Comparison of ENCODE assay signal across 22 cellular contexts in genomic region chr6:142809947-142810346, GRCh38.
DNase-seq lines count a peak whose midpoint lies in the region; ATAC-seq and TF ChIP-seq lines count a peak whose summit lies in the region.
"Had no signal": no experiment of that assay in that cellular context is flagged by ENCODE, and none has a peak within 500 bp of the region (broad histone marks: within the 10 kb centered on the region; RNA-seq: fewer than 3 reads in every experiment).

No MANE protein-coding gene starts in this region.

- WGBS in liver = 64% methylated on average over 2 of the region's 2 CpGs

- no peak for TF ChIP-seq CTCF in liver (IDR thresholded peaks at IDR 0.05; ENCODE audit: low read depth, low read length, missing input control)

- H3K27me3 Mint-ChIP-seq in activated CD4-positive, alpha-beta T cell treated with anti-CD3 and anti-CD28 coated beads for 36 hours = no peaks in the 10 kb centered on the region
- no peaks in the 10 kb centered on the region for H3K27me3 Mint-ChIP-seq in activated CD4-positive, alpha-beta T cell treated with anti-CD3 and anti-CD28 coated beads, Interleukin-2, amount 10 ng/mL, durations not matched to agents 7 days and 5 days
- no peaks in the 10 kb centered on the region for H3K27me3 Mint-ChIP-seq in activated naive CD4-positive, alpha-beta T cell treated with anti-CD3 and anti-CD28 coated beads for 36 hours (ENCODE audit: low read depth)
- no peaks in the 10 kb centered on the region for H3K27me3 Mint-ChIP-seq in activated naive CD8-positive, alpha-beta T cell treated with anti-CD3 and anti-CD28 coated beads for 36 hours
- H3K27me3 Mint-ChIP-seq: CD4-positive, alpha-beta memory T cell had no signal

- no peak overlapping the region for H3K4me3 Mint-ChIP-seq in activated CD4-positive, alpha-beta T cell treated with anti-CD3 and anti-CD28 coated beads for 36 hours
- no peak overlapping the region for H3K4me3 Mint-ChIP-seq in activated CD4-positive, alpha-beta T cell treated with anti-CD3 and anti-CD28 coated beads, Interleukin-2, amount 10 ng/mL, durations not matched to agents 7 days and 5 days
- no peak overlapping the region for H3K4me3 Mint-ChIP-seq in activated naive CD4-positive, alpha-beta T cell treated with anti-CD3 and anti-CD28 coated beads for 36 hours
- H3K4me3 Mint-ChIP-seq in activated naive CD8-positive, alpha-beta T cell treated with anti-CD3 and anti-CD28 coated beads for 36 hours = no peak overlapping the region
- H3K4me3 Mint-ChIP-seq: CD14-positive monocyte, HFFc6 had no signal

- CTCF ChIA-PET in activated CD4-positive, alpha-beta T cell treated with anti-CD3 and anti-CD28 coated beads for 36 hours (lab: Charles Lee) = interaction anchor here (0.6 kb wide), 1 partner anchor 65 kb away, joined by 3 read pairs; no protein-coding TSS in a partner anchor
- CTCF ChIA-PET in activated CD4-positive, alpha-beta T cell treated with anti-CD3 and anti-CD28 coated beads, Interleukin-2, amount 10 ng/mL, durations not matched to agents 7 days and 5 days (lab: Charles Lee) = interaction anchor here (0.5 kb wide), 1 partner anchor 177 kb away, joined by 3 read pairs; no protein-coding TSS in a partner anchor
- CTCF ChIA-PET in activated naive CD4-positive, alpha-beta T cell treated with anti-CD3 and anti-CD28 coated beads for 36 hours (lab: Charles Lee) = interaction anchor here (0.6 kb wide), 1 partner anchor 602 kb away, joined by 3 read pairs; no protein-coding TSS in a partner anchor

- POLR2A ChIA-PET in activated CD4-positive, alpha-beta T cell treated with anti-CD3 and anti-CD28 coated beads for 36 hours (lab: Charles Lee) = interaction anchor here (1.6 kb wide), 1 partner anchor 10 kb away, joined by 6 read pairs; no protein-coding TSS in a partner anchor
- POLR2A ChIA-PET in activated CD4-positive, alpha-beta T cell treated with anti-CD3 and anti-CD28 coated beads, Interleukin-2, amount 10 ng/mL, durations not matched to agents 7 days and 5 days (lab: Charles Lee) = no interaction called here

- no peak overlapping the region for H3K4me3 ChIP-seq in liver (ENCODE audit: low read depth in 1 of 3, low read length in 3 of 3)
- H3K4me3 ChIP-seq: BLaER1 treated with 17β-estradiol and CSF1 and Interleukin-3, amounts not matched to agents 10 nM and 100 nM; HAP-1 had no signal

- TF ChIP-seq RAD21 in liver (IDR thresholded peaks at IDR 0.05) = no peak

- no peaks in the 10 kb centered on the region for H3K27me3 ChIP-seq in liver (ENCODE audit: control insufficient read depth in 4 of 4, insufficient read depth in 4 of 4, low read length in 3 of 4)
- H3K27me3 ChIP-seq: BE2C; BLaER1 treated with 17β-estradiol and CSF1 and Interleukin-3, amounts not matched to agents 10 nM and 100 nM had no signal

- no peak for ATAC-seq in activated CD4-positive, alpha-beta T cell treated with anti-CD3 and anti-CD28 coated beads for 36 hours
- no peak for ATAC-seq in activated naive CD4-positive, alpha-beta T cell treated with anti-CD3 and anti-CD28 coated beads, Interleukin-2, amount 50 U/mL, for 72 hours

- no peak overlapping the region for H3K9ac ChIP-seq in liver (ENCODE audit: low read depth in 1 of 2, low read length in 2 of 2)
- H3K9ac ChIP-seq: BLaER1 treated with 17β-estradiol and CSF1 and Interleukin-3, amounts not matched to agents 10 nM and 100 nM had no signal

- peaks cover 60% of the 10 kb centered on the region for H3K36me3 Mint-ChIP-seq in activated CD4-positive, alpha-beta T cell treated with anti-CD3 and anti-CD28 coated beads for 36 hours (ENCODE audit: low read depth)
- H3K36me3 Mint-ChIP-seq in activated CD4-positive, alpha-beta T cell treated with anti-CD3 and anti-CD28 coated beads, Interleukin-2, amount 10 ng/mL, durations not matched to agents 7 days and 5 days (ENCODE audit: low read depth) = peaks cover 53% of the 10 kb centered on the region
- H3K36me3 Mint-ChIP-seq in activated naive CD4-positive, alpha-beta T cell treated with anti-CD3 and anti-CD28 coated beads for 36 hours (ENCODE audit: low read depth) = peaks cover 24% of the 10 kb centered on the region
- peaks cover 5 to 48% of the 10 kb centered on the region in 2 donors for H3K36me3 Mint-ChIP-seq in activated naive CD4-positive, alpha-beta T cell treated with anti-CD3 and anti-CD28 coated beads, Interleukin-2, amount 50 U/mL, for 72 hours
- peaks cover 82% of the 10 kb centered on the region for H3K36me3 Mint-ChIP-seq in activated naive CD8-positive, alpha-beta T cell treated with anti-CD3 and anti-CD28 coated beads for 36 hours
- H3K36me3 Mint-ChIP-seq: CD14-positive monocyte had no signal

- H3K27ac Mint-ChIP-seq in activated CD4-positive, alpha-beta T cell treated with anti-CD3 and anti-CD28 coated beads for 36 hours = peak overlapping the region; percentile 2
- H3K27ac Mint-ChIP-seq in activated CD4-positive, alpha-beta T cell treated with anti-CD3 and anti-CD28 coated beads, Interleukin-2, amount 10 ng/mL, durations not matched to agents 7 days and 5 days = no peak overlapping the region
- peak overlapping the region; percentile 6 for H3K27ac Mint-ChIP-seq in activated naive CD4-positive, alpha-beta T cell treated with anti-CD3 and anti-CD28 coated beads for 36 hours
- H3K27ac Mint-ChIP-seq in activated naive CD4-positive, alpha-beta T cell treated with anti-CD3 and anti-CD28 coated beads, Interleukin-2, amount 50 U/mL, for 72 hours = no peak overlapping the region
- H3K27ac Mint-ChIP-seq in activated naive CD8-positive, alpha-beta T cell treated with anti-CD3 and anti-CD28 coated beads for 36 hours = peak overlapping the region; percentile 7
- H3K27ac Mint-ChIP-seq: HFFc6 had no signal

- no peak overlapping the region for H3K27ac ChIP-seq in liver (ENCODE audit: low read depth in 1 of 2, low read length in 2 of 2)
- H3K27ac ChIP-seq: 22Rv1; BLaER1 treated with 17β-estradiol and CSF1 and Interleukin-3, amounts not matched to agents 10 nM and 100 nM had no signal

- intact Hi-C loops in activated CD4-positive, alpha-beta T cell treated with anti-CD3 and anti-CD28 coated beads for 36 hours (cut with DNase I, micrococcal nuclease) = no loop called here
- intact Hi-C loops in activated naive CD4-positive, alpha-beta T cell treated with anti-CD3 and anti-CD28 coated beads for 36 hours (cut with micrococcal nuclease) = no loop called here

- DNase-seq in activated CD4-positive, alpha-beta T cell treated with anti-CD3 and anti-CD28 coated beads for 36 hours = no peak
- no peak for DNase-seq in activated CD4-positive, alpha-beta T cell treated with anti-CD3 and anti-CD28 coated beads, Interleukin-2, amount 10 ng/mL, durations not matched to agents 7 days and 5 days
- no peak for DNase-seq in activated naive CD4-positive, alpha-beta T cell treated with anti-CD3 and anti-CD28 coated beads for 36 hours
- no peak for DNase-seq in activated naive CD4-positive, alpha-beta T cell treated with anti-CD3 and anti-CD28 coated beads, Interleukin-2, amount 50 U/mL, for 72 hours (ENCODE audit: low spot score in 2 of 2)
- no peak for DNase-seq in activated naive CD8-positive, alpha-beta T cell treated with anti-CD3 and anti-CD28 coated beads for 36 hours
- DNase-seq in dedifferentiated amniotic fluid mesenchymal stem cell (ENCODE audit: extremely low spot score) = no peak
- DNase-seq in AG08395 (ENCODE audit: low spot score) = no peak
- DNase-seq: AML-193; BE2C; Calu3; CD4-positive, alpha-beta memory T cell; COR-L47; DMS53; DMS79 treated with DMSO at 0.1 percent for 48 hours; GF-D8; GOT3; HFFc6 had no signal

- H3K36me3 ChIP-seq in liver (ENCODE audit: control insufficient read depth in 4 of 4, insufficient read depth in 3 of 4, low read depth in 1 of 4, low read length in 3 of 4) = peaks cover 0 to 4% (median under 1%) of the 10 kb centered on the region in 4 donors
- H3K36me3 ChIP-seq: BE2C, HAP-1 had no signal

- H3K4me1 Mint-ChIP-seq in activated CD4-positive, alpha-beta T cell treated with anti-CD3 and anti-CD28 coated beads for 36 hours = peaks cover 94% of the 10 kb centered on the region
- H3K4me1 Mint-ChIP-seq in activated CD4-positive, alpha-beta T cell treated with anti-CD3 and anti-CD28 coated beads, Interleukin-2, amount 10 ng/mL, durations not matched to agents 7 days and 5 days = peaks cover 39% of the 10 kb centered on the region
- peaks cover 87% of the 10 kb centered on the region for H3K4me1 Mint-ChIP-seq in activated naive CD4-positive, alpha-beta T cell treated with anti-CD3 and anti-CD28 coated beads for 36 hours (ENCODE audit: low read depth)
- peaks cover 80% of the 10 kb centered on the region for H3K4me1 Mint-ChIP-seq in activated naive CD8-positive, alpha-beta T cell treated with anti-CD3 and anti-CD28 coated beads for 36 hours
- H3K4me1 Mint-ChIP-seq: CD14-positive monocyte had no signal

- no peaks in the 10 kb centered on the region for H3K9me3 ChIP-seq in liver (ENCODE audit: control insufficient read depth in 4 of 4, low read length in 3 of 4)
- H3K9me3 ChIP-seq: BE2C; BLaER1 treated with 17β-estradiol and CSF1 and Interleukin-3, amounts not matched to agents 10 nM and 100 nM; HAP-1 had no signal

- H3K4me1 ChIP-seq in liver (ENCODE audit: control insufficient read depth in 4 of 4, insufficient read depth in 4 of 4, low read length in 3 of 4) = peaks cover 0 to 4% (median 1%) of the 10 kb centered on the region in 4 donors
- H3K4me1 ChIP-seq: BE2C; BLaER1 treated with 17β-estradiol and CSF1 and Interleukin-3, amounts not matched to agents 10 nM and 100 nM had no signal

- H3K9me3 Mint-ChIP-seq in activated CD4-positive, alpha-beta T cell treated with anti-CD3 and anti-CD28 coated beads for 36 hours (ENCODE audit: low read depth) = peaks cover 8% of the 10 kb centered on the region
- peaks cover 2% of the 10 kb centered on the region for H3K9me3 Mint-ChIP-seq in activated CD4-positive, alpha-beta T cell treated with anti-CD3 and anti-CD28 coated beads, Interleukin-2, amount 10 ng/mL, durations not matched to agents 7 days and 5 days
- H3K9me3 Mint-ChIP-seq in activated naive CD4-positive, alpha-beta T cell treated with anti-CD3 and anti-CD28 coated beads for 36 hours = no peaks in the 10 kb centered on the region
- H3K9me3 Mint-ChIP-seq in activated naive CD4-positive, alpha-beta T cell treated with anti-CD3 and anti-CD28 coated beads, Interleukin-2, amount 50 U/mL, for 72 hours = no peaks in the 10 kb centered on the region
- H3K9me3 Mint-ChIP-seq in activated naive CD8-positive, alpha-beta T cell treated with anti-CD3 and anti-CD28 coated beads for 36 hours = peaks cover 17% of the 10 kb centered on the region
- H3K9me3 Mint-ChIP-seq: CD4-positive, alpha-beta memory T cell; HFFc6 had no signal

TF ChIP-seq in liver, 16 proteins besides CTCF, POLR2A, EP300 and RAD21:
- TF ChIP-seq YY1 (IDR thresholded peaks at IDR 0.05) (peak; percentile 32), RXRA (IDR thresholded peaks at IDR 0.05) (peak in 1 of 2 donors; percentile 53), EGR1 (IDR thresholded peaks at IDR 0.05; ENCODE audit: low read depth in 2 of 2) (no peak), FOXA1 (IDR thresholded peaks at IDR 0.05) (peak; percentile 71), HNF4A (conservative IDR thresholded peaks at IDR 0.05) (peak; percentile 35 to 54), FOXA2 (IDR thresholded peaks at IDR 0.05) (peak; percentile 96), TAF1 (conservative IDR thresholded peaks at IDR 0.05) (no peak)

Comparison
In these comparisons a context has a peak if more than half of its experiments do, and no peak if none do; other contexts are left out.
1. H3K27ac Mint-ChIP-seq: peak in activated CD4-positive, alpha-beta T cell treated with anti-CD3 and anti-CD28 coated beads for 36 hours (single experiment), activated naive CD4-positive, alpha-beta T cell treated with anti-CD3 and anti-CD28 coated beads for 36 hours (single experiment) and activated naive CD8-positive, alpha-beta T cell treated with anti-CD3 and anti-CD28 coated beads for 36 hours (single experiment); none in activated CD4-positive, alpha-beta T cell treated with anti-CD3 and anti-CD28 coated beads, Interleukin-2, amount 10 ng/mL, durations not matched to agents 7 days and 5 days (single experiment) and activated naive CD4-positive, alpha-beta T cell treated with anti-CD3 and anti-CD28 coated beads, Interleukin-2, amount 50 U/mL, for 72 hours (0 of 2).